ENCODE assay signal across 17 cellular contexts in the genomic region with DNA sequence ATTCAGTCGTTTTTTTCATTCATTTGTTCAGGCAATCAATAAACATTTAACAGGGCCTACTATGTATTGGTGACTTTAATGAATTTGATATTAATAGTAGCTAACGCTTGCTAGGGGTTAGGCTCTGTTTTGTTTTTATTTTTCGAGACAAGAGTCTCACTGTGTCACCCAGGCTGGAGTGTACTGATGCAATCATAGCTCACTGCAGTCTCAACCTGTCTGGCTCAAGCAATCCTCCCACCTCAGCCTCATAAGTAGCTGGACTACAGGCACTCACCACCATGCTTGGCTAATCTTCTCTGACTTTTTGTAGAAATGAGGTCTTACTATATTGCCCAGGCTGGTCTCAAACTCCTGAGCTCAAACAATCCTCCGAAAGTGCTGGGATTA.
"Had no signal": no experiment of that assay in that cellular context is flagged by ENCODE, and none has a peak within 500 bp of the region (broad histone marks: within the 10 kb centered on the region; RNA-seq: fewer than 3 reads in every experiment).

No MANE protein-coding gene starts in this region.

- H3K9me3 Mint-ChIP-seq: activated naive CD8-positive, alpha-beta T cell treated with anti-CD3 and anti-CD28 coated beads, Interleukin-2, amount 10 ng/mL, durations not matched to agents 7 days and 5 days; activated T-helper 1 cell treated with anti-CD3 and anti-CD28 coated beads, Interleukin-12 subunit alpha, Interleukin-12 subunit beta, Interleukin-2, Interleukin-4 antibody, amounts not matched to agents 30 ng/mL and 10 ng/mL and 1 ng/mL, durations not matched to agents 14 hours and 24 hours and 36 hours; immature natural killer cell; nephron had no signal

- DNase-seq: activated naive CD4-positive, alpha-beta T cell; activated naive CD8-positive, alpha-beta T cell treated with anti-CD3 and anti-CD28 coated beads, Interleukin-2, amount 10 ng/mL, durations not matched to agents 7 days and 5 days; anterior cingulate cortex; heart left ventricle; immature natural killer cell; mesendoderm; ovary; sigmoid colon; stimulated activated CD4-positive, alpha-beta T cell treated with anti-CD3 and anti-CD28 coated beads, Interleukin-1b, Interleukin-23, amount 100 ng/mL, for 48 hours; stomach; testis; upper lobe of right lung had no signal

- H3K27ac Mint-ChIP-seq: activated naive CD8-positive, alpha-beta T cell treated with anti-CD3 and anti-CD28 coated beads, Interleukin-2, amount 10 ng/mL, durations not matched to agents 7 days and 5 days; activated T-helper 1 cell treated with anti-CD3 and anti-CD28 coated beads, Interleukin-12 subunit alpha, Interleukin-12 subunit beta, Interleukin-2, Interleukin-4 antibody, amounts not matched to agents 30 ng/mL and 10 ng/mL and 1 ng/mL, durations not matched to agents 14 hours and 24 hours and 36 hours; immature natural killer cell had no signal

- H3K36me3 ChIP-seq: breast epithelium, gastrocnemius medialis, heart left ventricle, ovary, sigmoid colon, stomach, upper lobe of right lung had no signal

- H3K4me3 ChIP-seq: breast epithelium, gastrocnemius medialis, heart left ventricle, ovary, sigmoid colon, stomach, upper lobe of right lung had no signal

- H3K27ac ChIP-seq: gastrocnemius medialis, heart left ventricle, ovary, testis, upper lobe of right lung had no signal

- H3K4me1 Mint-ChIP-seq: immature natural killer cell had no signal

- H3K4me1 ChIP-seq: breast epithelium had no signal

- H3K9me3 ChIP-seq: breast epithelium, gastrocnemius medialis, heart left ventricle, ovary, sigmoid colon, stomach, testis, upper lobe of right lung had no signal

- H3K36me3 Mint-ChIP-seq: activated naive CD8-positive, alpha-beta T cell treated with anti-CD3 and anti-CD28 coated beads, Interleukin-2, amount 10 ng/mL, durations not matched to agents 7 days and 5 days; immature natural killer cell had no signal

- ATAC-seq: activated CD4-positive, CD25-positive, alpha-beta regulatory T cell treated with anti-CD3 and anti-CD28 coated beads, Interleukin-2, amount 50 U/mL, for 24 hours had no signal

- H3K27me3 ChIP-seq: breast epithelium, gastrocnemius medialis, heart left ventricle, ovary, sigmoid colon, stomach, testis, upper lobe of right lung had no signal

- H3K4me3 Mint-ChIP-seq: activated naive CD8-positive, alpha-beta T cell treated with anti-CD3 and anti-CD28 coated beads, Interleukin-2, amount 10 ng/mL, durations not matched to agents 7 days and 5 days; activated T-helper 1 cell treated with anti-CD3 and anti-CD28 coated beads, Interleukin-12 subunit alpha, Interleukin-12 subunit beta, Interleukin-2, Interleukin-4 antibody, amounts not matched to agents 30 ng/mL and 10 ng/mL and 1 ng/mL, durations not matched to agents 14 hours and 24 hours and 36 hours; immature natural killer cell; nephron had no signal
